Comparison of ENCODE assay signal across 21 cellular contexts in genomic region chr18:45084207-45084606, GRCh38.
DNase-seq lines count a peak whose midpoint lies in the region; ATAC-seq and TF ChIP-seq lines count a peak whose summit lies in the region.
"Had no signal": no experiment of that assay in that cellular context is flagged by ENCODE, and none has a peak within 500 bp of the region (broad histone marks: within the 10 kb centered on the region; RNA-seq: fewer than 3 reads in every experiment).

No MANE protein-coding gene starts in this region.

- DNase-seq in KG1 (lab: John Stamatoyannopoulos, UW) (peak; percentile 64), lower lobe of right lung (peak; percentile 45), psoas muscle (peak; percentile 56 to 84), stomach (no peak), NCI-H2196 treated with DMSO at 0.1 percent for 48 hours (lab: John Stamatoyannopoulos, UW; ENCODE audit: unreplicated experiment) (no peak), NCI-H748 (lab: John Stamatoyannopoulos, UW; ENCODE audit: unreplicated experiment) (no peak)
- DNase-seq: EL; GF-D8; NCI-H1092; NCI-H1436; NCI-H187 treated with DMSO at 0.1 percent for 48 hours; NCI-H2227 treated with DMSO at 0.1 percent for 48 hours; NCI-H510A; NCI-H774; NK-92 treated with Interleukin-12 subunit alpha and Interleukin-12 subunit beta, amount 100 ng/mL, for 24 hours; Peyer's patch had no signal

- no peak for ATAC-seq in lower lobe of right lung
- peak in 3 of 4 donors; percentile 87 to 90 (median 90) for ATAC-seq in psoas muscle
- ATAC-seq in HG02870 (IDR thresholded peaks at IDR 0.05; ENCODE audit: unreplicated experiment) = no peak
- no peak for ATAC-seq in HG02852 (IDR thresholded peaks at IDR 0.05; ENCODE audit: unreplicated experiment)
- ATAC-seq: HepG2, K562 had no signal

- no peak overlapping the region for H3K27ac ChIP-seq in lower lobe of right lung
- H3K27ac ChIP-seq in psoas muscle = no peak overlapping the region
- no peak overlapping the region for H3K27ac ChIP-seq in stomach
- H3K27ac ChIP-seq: HL-60, Peyer's patch had no signal

- H3K27me3 ChIP-seq in lower lobe of right lung (ENCODE audit: low read depth) (no peaks in the 10 kb centered on the region), psoas muscle (ENCODE audit: insufficient read depth in 3 of 3, low read length in 2 of 3) (no peaks in the 10 kb centered on the region), stomach (no peaks in the 10 kb centered on the region)
- H3K27me3 ChIP-seq: Peyer's patch had no signal

- H3K4me3 ChIP-seq in lower lobe of right lung (no peak overlapping the region), psoas muscle (no peak overlapping the region), stomach (no peak overlapping the region)
- H3K4me3 ChIP-seq: K562, Peyer's patch had no signal

- no peaks in the 10 kb centered on the region for H3K36me3 ChIP-seq in lower lobe of right lung
- H3K36me3 ChIP-seq in psoas muscle (ENCODE audit: insufficient read depth in 1 of 2, low read depth in 1 of 2) = no peaks in the 10 kb centered on the region
- H3K36me3 ChIP-seq in stomach = no peaks in the 10 kb centered on the region
- H3K36me3 ChIP-seq: Peyer's patch had no signal

- no peak for TF ChIP-seq POLR2A in stomach (IDR thresholded peaks at IDR 0.05)

- no peak for TF ChIP-seq CTCF in lower lobe of right lung (IDR thresholded peaks at IDR 0.05)
- TF ChIP-seq CTCF in psoas muscle (IDR thresholded peaks at IDR 0.05) = no peak
- TF ChIP-seq CTCF in stomach (IDR thresholded peaks at IDR 0.05) = no peak

- no peaks in the 10 kb centered on the region for H3K9me3 ChIP-seq in lower lobe of right lung
- no peaks in the 10 kb centered on the region for H3K9me3 ChIP-seq in psoas muscle
- H3K9me3 ChIP-seq in stomach = peaks cover 0 to 5% (median 0%) of the 10 kb centered on the region in 4 donors
- H3K9me3 ChIP-seq: Peyer's patch had no signal

- TF ChIP-seq EP300 in stomach (IDR thresholded peaks at IDR 0.05) = peak; percentile 70

- intact Hi-C loops in lower lobe of right lung (cut with DNase I) (no loop called here), psoas muscle (cut with DNase I) (no loop called here), stomach (cut with DNase I; ENCODE audit: low total_unique reads) (no loop called here)

- H3K4me1 ChIP-seq in lower lobe of right lung (no peaks in the 10 kb centered on the region), psoas muscle (no peaks in the 10 kb centered on the region), stomach (no peaks in the 10 kb centered on the region)
- H3K4me1 ChIP-seq: Peyer's patch had no signal

- WGBS in psoas muscle, 3 donors = 40 to 68% (median 56%) methylated on average over 13 of the region's 13 CpGs
- WGBS in stomach, 5 donors = 60 to 89% (median 81%) methylated on average over 13 of the region's 13 CpGs

Comparison
In these comparisons a context has a peak if more than half of its experiments do, and no peak if none do; other contexts are left out.
1. DNase-seq: peak in KG1 (single experiment), lower lobe of right lung (single experiment) and psoas muscle (2 of 2); none in stomach (single experiment), NCI-H2196 treated with DMSO at 0.1 percent for 48 hours (single experiment) and NCI-H748 (single experiment).
2. ATAC-seq: peak in psoas muscle (3 of 4); none in lower lobe of right lung (0 of 2), HG02870 (single experiment) and HG02852 (single experiment).